In the genomic region with DNA sequence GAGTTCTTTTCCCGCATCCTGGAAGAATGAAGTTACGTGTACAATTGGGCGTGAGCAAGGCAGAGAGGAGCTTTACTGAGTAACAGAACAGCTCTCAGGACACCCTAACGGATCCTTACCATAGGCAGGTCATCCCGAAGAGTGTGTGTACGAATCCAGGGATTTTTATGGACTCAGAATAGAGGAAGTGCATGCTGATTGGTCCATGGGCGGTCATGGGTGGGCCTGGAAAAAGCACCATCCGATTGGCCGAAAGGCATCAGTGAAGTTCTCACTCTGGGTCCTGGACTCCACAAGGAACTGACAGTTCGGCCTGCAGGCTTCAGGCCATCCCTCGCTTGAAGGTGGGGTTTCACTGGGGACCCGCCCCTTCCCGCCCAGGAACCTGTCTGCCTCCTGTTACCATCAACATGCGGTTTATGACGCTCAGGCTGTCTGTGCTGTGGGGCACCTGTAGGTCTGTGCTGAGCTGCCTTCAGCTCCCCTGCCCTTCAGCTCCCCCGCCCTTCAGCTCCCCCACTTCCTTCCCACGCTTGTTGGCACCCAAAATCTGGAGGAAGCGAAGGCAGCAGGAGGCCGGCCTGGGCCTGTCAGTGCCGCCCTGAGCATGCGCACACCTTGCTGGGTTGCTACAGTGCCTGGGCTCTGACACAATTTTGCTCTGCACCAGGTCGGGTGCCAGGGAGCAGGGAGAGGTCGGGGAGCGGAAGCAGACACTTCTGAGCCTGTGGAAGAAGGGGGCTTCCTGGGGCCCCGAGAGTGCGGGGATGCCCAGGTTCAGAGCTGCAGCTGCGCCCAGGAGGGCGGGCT, we compare ENCODE assay signal across 1 cellular context.
TF ChIP-seq lines count a peak whose summit lies in the region.

No MANE protein-coding gene starts in this region.

TF ChIP-seq in K562, 482 proteins besides CTCF, POLR2A, EP300 and RAD21 (continued from another document and continues in another):
- TF ChIP-seq, protein P1, sequence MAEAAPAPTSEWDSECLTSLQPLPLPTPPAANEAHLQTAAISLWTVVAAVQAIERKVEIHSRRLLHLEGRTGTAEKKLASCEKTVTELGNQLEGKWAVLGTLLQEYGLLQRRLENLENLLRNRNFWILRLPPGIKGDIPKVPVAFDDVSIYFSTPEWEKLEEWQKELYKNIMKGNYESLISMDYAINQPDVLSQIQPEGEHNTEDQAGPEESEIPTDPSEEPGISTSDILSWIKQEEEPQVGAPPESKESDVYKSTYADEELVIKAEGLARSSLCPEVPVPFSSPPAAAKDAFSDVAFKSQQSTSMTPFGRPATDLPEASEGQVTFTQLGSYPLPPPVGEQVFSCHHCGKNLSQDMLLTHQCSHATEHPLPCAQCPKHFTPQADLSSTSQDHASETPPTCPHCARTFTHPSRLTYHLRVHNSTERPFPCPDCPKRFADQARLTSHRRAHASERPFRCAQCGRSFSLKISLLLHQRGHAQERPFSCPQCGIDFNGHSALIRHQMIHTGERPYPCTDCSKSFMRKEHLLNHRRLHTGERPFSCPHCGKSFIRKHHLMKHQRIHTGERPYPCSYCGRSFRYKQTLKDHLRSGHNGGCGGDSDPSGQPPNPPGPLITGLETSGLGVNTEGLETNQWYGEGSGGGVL (CRISPR knock-in tag; IDR thresholded peaks at IDR 0.05), result no peak
- TF ChIP-seq ZNF778 (CRISPR knock-in tag; IDR thresholded peaks at IDR 0.05), result no peak
- no peak for TF ChIP-seq ZBED1 (IDR thresholded peaks at IDR 0.05)
- no peak; the same call in 1 of the 2 replicates for TF ChIP-seq SMAD4 (CRISPR knock-in tag; conservative IDR thresholded peaks at IDR 0.05)
- TF ChIP-seq MCM3 (IDR thresholded peaks at IDR 0.05), result no peak
- TF ChIP-seq GTF2F1 (IDR thresholded peaks at IDR 0.05; ENCODE audit: low read depth, low read length), result no peak
- peak; percentile 72; the same call in 1 of the 2 replicates for TF ChIP-seq ZBTB2 (IDR thresholded peaks at IDR 0.05)
- TF ChIP-seq ZNF77 (CRISPR knock-in tag; IDR thresholded peaks at IDR 0.05), result no peak
- no peak for TF ChIP-seq KAT2B (IDR thresholded peaks at IDR 0.05; ENCODE audit: low read depth, low read length)
- no peak for TF ChIP-seq CBX1 (IDR thresholded peaks at IDR 0.05; ENCODE audit: low read depth)
- TF ChIP-seq ELK1 (CRISPR knock-in tag; IDR thresholded peaks at IDR 0.05), result no peak
- TF ChIP-seq THRAP3 (IDR thresholded peaks at IDR 0.05; ENCODE audit: borderline replicate concordance), result no peak
- peak; percentile 68; the same call in 1 of the 2 replicates for TF ChIP-seq CC2D1A (IDR thresholded peaks at IDR 0.05)
- 0 out of 2 replicates have a peak, but pooled peaks have one; percentile 16 for TF ChIP-seq FOXJ2 (tag; IDR thresholded peaks at IDR 0.05)
- TF ChIP-seq, protein P2, sequence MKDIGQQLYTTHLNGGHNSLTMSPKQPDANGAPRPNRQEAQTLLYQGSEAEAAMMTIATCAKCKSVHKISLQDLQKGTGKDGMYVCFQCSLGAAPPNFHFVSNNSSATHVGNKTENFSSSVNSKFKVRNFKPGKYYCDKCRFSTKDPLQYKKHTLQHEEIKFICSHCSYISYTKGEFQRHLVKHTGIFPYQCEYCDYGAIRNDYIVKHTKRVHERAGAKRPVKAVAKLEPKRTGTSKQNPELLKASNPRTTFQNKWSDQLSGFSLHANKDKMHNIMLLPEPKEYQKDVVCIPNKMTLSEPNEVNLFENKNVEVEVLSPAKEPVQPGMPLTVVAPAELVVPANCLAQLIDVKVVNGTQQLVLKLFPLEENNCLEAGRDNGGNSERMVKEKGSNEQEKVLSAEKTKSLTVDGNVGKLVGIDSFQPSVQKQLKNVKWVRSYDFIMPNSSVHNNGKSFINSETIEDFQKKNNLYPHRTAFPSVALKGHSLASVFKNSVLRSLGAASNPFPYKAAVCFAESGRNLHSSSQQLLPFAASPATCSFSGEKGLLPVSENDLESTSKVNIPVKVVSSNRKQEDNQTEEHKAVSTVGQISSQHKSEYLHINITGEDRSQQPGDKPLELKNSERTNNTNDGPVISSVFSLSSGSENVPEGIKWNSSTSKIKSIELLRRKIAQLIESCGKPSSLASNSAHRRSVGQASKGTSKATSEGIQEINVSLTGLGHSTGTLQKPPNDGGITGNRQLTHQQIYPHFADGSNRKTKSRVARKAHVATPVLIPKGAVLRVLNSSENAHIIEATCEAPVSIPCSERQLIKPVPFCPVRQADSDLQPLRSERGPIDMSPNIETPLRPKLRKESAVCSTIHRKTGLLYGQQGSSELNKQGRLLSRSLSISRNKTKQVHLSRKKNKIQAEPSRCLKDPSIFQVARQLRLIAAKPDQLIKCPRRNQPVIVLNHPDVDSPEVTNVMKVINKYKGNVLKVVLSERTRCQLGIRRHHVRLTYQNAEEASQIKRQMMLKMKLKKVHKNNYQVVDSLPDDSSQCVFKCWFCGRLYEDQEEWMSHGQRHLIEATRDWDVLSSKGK (CRISPR knock-in tag; IDR thresholded peaks at IDR 0.05), result no peak
- TF ChIP-seq, protein P3, sequence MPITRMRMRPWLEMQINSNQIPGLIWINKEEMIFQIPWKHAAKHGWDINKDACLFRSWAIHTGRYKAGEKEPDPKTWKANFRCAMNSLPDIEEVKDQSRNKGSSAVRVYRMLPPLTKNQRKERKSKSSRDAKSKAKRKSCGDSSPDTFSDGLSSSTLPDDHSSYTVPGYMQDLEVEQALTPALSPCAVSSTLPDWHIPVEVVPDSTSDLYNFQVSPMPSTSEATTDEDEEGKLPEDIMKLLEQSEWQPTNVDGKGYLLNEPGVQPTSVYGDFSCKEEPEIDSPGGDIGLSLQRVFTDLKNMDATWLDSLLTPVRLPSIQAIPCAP (CRISPR knock-in tag; IDR thresholded peaks at IDR 0.05; ENCODE audit: borderline replicate concordance), result no peak
- no peak for TF ChIP-seq ZNF263 (CRISPR knock-in tag; IDR thresholded peaks at IDR 0.05; ENCODE audit: borderline replicate concordance)
- 0 out of 2 replicates have a peak, but pooled peaks have one; percentile 39 for TF ChIP-seq ZBTB5 (IDR thresholded peaks at IDR 0.05)
- TF ChIP-seq SAFB2 (IDR thresholded peaks at IDR 0.05; ENCODE audit: borderline replicate concordance, low read depth, low read length, severe bottlenecking), result no peak
- TF ChIP-seq CAMTA2 (CRISPR knock-in tag; conservative IDR thresholded peaks at IDR 0.05), result no peak
- TF ChIP-seq NKRF (IDR thresholded peaks at IDR 0.05; ENCODE audit: borderline replicate concordance), result no peak
- TF ChIP-seq TFAM (CRISPR knock-in tag; conservative IDR thresholded peaks at IDR 0.05), result no peak
- no peak for TF ChIP-seq NELFE (IDR thresholded peaks at IDR 0.05; ENCODE audit: insufficient read depth, insufficient read length)
- no peak for TF ChIP-seq ATF4 (CRISPR knock-in tag; IDR thresholded peaks at IDR 0.05)
- TF ChIP-seq NCOR1 (IDR thresholded peaks at IDR 0.05), result no peak; the same call in 1 of the 2 replicates
- no peak for TF ChIP-seq FOXA3 (CRISPR knock-in tag; conservative IDR thresholded peaks at IDR 0.05 in 1 of 2, IDR thresholded peaks at IDR 0.05 in 1 of 2)
- TF ChIP-seq, protein P4, sequence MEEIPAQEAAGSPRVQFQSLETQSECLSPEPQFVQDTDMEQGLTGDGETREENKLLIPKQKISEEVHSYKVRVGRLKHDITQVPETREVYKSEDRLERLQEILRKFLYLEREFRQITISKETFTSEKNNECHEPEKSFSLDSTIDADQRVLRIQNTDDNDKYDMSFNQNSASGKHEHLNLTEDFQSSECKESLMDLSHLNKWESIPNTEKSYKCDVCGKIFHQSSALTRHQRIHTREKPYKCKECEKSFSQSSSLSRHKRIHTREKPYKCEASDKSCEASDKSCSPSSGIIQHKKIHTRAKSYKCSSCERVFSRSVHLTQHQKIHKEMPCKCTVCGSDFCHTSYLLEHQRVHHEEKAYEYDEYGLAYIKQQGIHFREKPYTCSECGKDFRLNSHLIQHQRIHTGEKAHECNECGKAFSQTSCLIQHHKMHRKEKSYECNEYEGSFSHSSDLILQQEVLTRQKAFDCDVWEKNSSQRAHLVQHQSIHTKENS (CRISPR knock-in tag; IDR thresholded peaks at IDR 0.05), result no peak
- no peak for TF ChIP-seq ZBTB34 (CRISPR knock-in tag; IDR thresholded peaks at IDR 0.05)
- TF ChIP-seq SETDB1 (IDR thresholded peaks at IDR 0.05; ENCODE audit: low read length), result no peak
- TF ChIP-seq E2F1 (CRISPR knock-in tag; IDR thresholded peaks at IDR 0.05), result no peak; the same call in 1 of the 2 replicates
- no peak for TF ChIP-seq PHF20 (IDR thresholded peaks at IDR 0.05; ENCODE audit: partially characterized antibody)
- peak; percentile 58 for TF ChIP-seq RBM25 (IDR thresholded peaks at IDR 0.05; ENCODE audit: low read depth, low read length, severe bottlenecking)
- no peak for TF ChIP-seq HES1 (IDR thresholded peaks at IDR 0.05; ENCODE audit: low read depth)
- TF ChIP-seq CBFA2T2 (conservative IDR thresholded peaks at IDR 0.05), result no peak
- TF ChIP-seq GATAD2B (IDR thresholded peaks at IDR 0.05; ENCODE audit: borderline replicate concordance), result no peak
- no peak for TF ChIP-seq TCF7L2 (IDR thresholded peaks at IDR 0.05; ENCODE audit: low read depth, low read length)
- TF ChIP-seq KLF13 (tag; IDR thresholded peaks at IDR 0.05; ENCODE audit: borderline replicate concordance, low read depth), result no peak
